Comparison of ENCODE assay signal across 7 cellular contexts in genomic region chr5:723865-724264, GRCh38. TPM values are rescaled to one million over a fixed set of nuclear protein-coding genes. Genes with fewer than 3 reads are reported as not detected.
DNase-seq lines count a peak whose midpoint lies in the region; ATAC-seq, FAIRE-seq and TF ChIP-seq lines count a peak whose summit lies in the region.
"Not testable (repeated sequence)": the region's sequence is repeated elsewhere in the genome, so short reads cannot be mapped to it uniquely, and the experiment has no call there.
"Had no signal": no experiment of that assay in that cellular context is flagged by ENCODE, and none has a peak within 500 bp of the region (broad histone marks: within the 10 kb centered on the region; RNA-seq: fewer than 3 reads in every experiment).

No MANE protein-coding gene starts in this region.

- POLR2A ChIA-PET in A549 (lab: Yijun Ruan, JAX), result not testable (repeated sequence)

- TF ChIP-seq RAD21 in A549 (conservative IDR thresholded peaks at IDR 0.05 in 1 of 2, IDR thresholded peaks at IDR 0.05 in 1 of 2), result not testable (repeated sequence)

- WGBS in A549 (ENCODE audit: missing lambda C conversion rate), result 65% methylated on average over 2 of the region's 6 CpGs
- WGBS in gastroesophageal sphincter (ENCODE audit: low coverage in 1 of 2), 2 donors, result 73% methylated on average over 2 of the region's 6 CpGs; no CpG with 5 or more reads in 1 of the 2 donors

- not testable (repeated sequence) for H3K4me2 ChIP-seq in A549

- H3K27ac ChIP-seq in A549; RWPE2 (ENCODE audit: poor library complexity, severe bottlenecking); gastroesophageal sphincter: not testable (repeated sequence)

- peaks cover 39% of the 10 kb centered on the region for H3K27me3 Mint-ChIP-seq in stimulated activated naive CD8-positive, alpha-beta T cell treated with anti-CD3 and anti-CD28 coated beads, Interleukin-15, amount 100 ng/mL, for 72 hours

- TF ChIP-seq CTCF in A549 (IDR thresholded peaks at IDR 0.05); RWPE2 (IDR thresholded peaks at IDR 0.05; ENCODE audit: poor library complexity, severe bottlenecking); bronchial epithelial cell (IDR thresholded peaks at IDR 0.05; ENCODE audit: insufficient read depth, low read length, severe bottlenecking); gastroesophageal sphincter (IDR thresholded peaks at IDR 0.05): not testable (repeated sequence)

- H3K36me3 ChIP-seq in RWPE2 (ENCODE audit: low read depth); bronchial epithelial cell (ENCODE audit: control insufficient read depth, insufficient read depth, low read length): not testable (repeated sequence)
- peaks cover 0 to 10% of the 10 kb centered on the region in 2 donors for H3K36me3 ChIP-seq in gastroesophageal sphincter

- FAIRE-seq in A549 (lab: Jason Lieb, UNC); bronchial epithelial cell (lab: Jason Lieb, UNC): not testable (repeated sequence)

- peak; percentile 5 to 54; a peak in 3 of 6 replicates for ATAC-seq in A549
- peak; percentile 73 for ATAC-seq in RWPE2 (ENCODE audit: low read depth)
- peak; percentile 30 for ATAC-seq in gastroesophageal sphincter
- ATAC-seq in left lobe of liver, result peak; percentile 37
- ATAC-seq in stimulated activated naive CD8-positive, alpha-beta T cell treated with anti-CD3 and anti-CD28 coated beads, Interleukin-15, amount 100 ng/mL, for 72 hours, result peak; percentile 15

- DNase-seq in A549 (ENCODE audit: low read depth in 1 of 2, low spot score in 1 of 2); RWPE2 (ENCODE audit: low spot score); left lobe of liver (ENCODE audit: low spot score); stimulated activated naive CD8-positive, alpha-beta T cell treated with anti-CD3 and anti-CD28 coated beads, Interleukin-15, amount 100 ng/mL, for 72 hours: not testable (repeated sequence)
- peak; percentile 42 for DNase-seq in bronchial epithelial cell (ENCODE audit: low read depth)

- TF ChIP-seq EP300 in A549 (IDR thresholded peaks at IDR 0.05); gastroesophageal sphincter (IDR thresholded peaks at IDR 0.05): not testable (repeated sequence)

- not testable (repeated sequence) for H3K4me3 Mint-ChIP-seq in stimulated activated naive CD8-positive, alpha-beta T cell treated with anti-CD3 and anti-CD28 coated beads, Interleukin-15, amount 100 ng/mL, for 72 hours

- H3K9me3 ChIP-seq in A549 (peaks cover 14% of the 10 kb centered on the region), gastroesophageal sphincter (peaks cover 0 to 12% (median 0%) of the 10 kb centered on the region in 3 donors)
- not testable (repeated sequence) for H3K9me3 ChIP-seq in RWPE2 (ENCODE audit: severe bottlenecking)

- not testable (repeated sequence) for TF ChIP-seq POLR2A in A549 (IDR thresholded peaks at IDR 0.05; ENCODE audit: low read length); gastroesophageal sphincter (IDR thresholded peaks at IDR 0.05)

- not testable (repeated sequence) for H3K4me3 ChIP-seq in A549; RWPE2 (ENCODE audit: severe bottlenecking); bronchial epithelial cell (ENCODE audit: low read depth, low read length); gastroesophageal sphincter

- not testable (repeated sequence) for H3K27me3 ChIP-seq in RWPE2 (ENCODE audit: insufficient read depth, poor library complexity, severe bottlenecking); bronchial epithelial cell (ENCODE audit: control insufficient read depth, insufficient read depth, low read length); gastroesophageal sphincter

- not testable (repeated sequence) for H3K27ac Mint-ChIP-seq in stimulated activated naive CD8-positive, alpha-beta T cell treated with anti-CD3 and anti-CD28 coated beads, Interleukin-15, amount 100 ng/mL, for 72 hours

- H3K4me1 ChIP-seq in A549; RWPE2 (ENCODE audit: insufficient read depth, poor library complexity, severe bottlenecking); gastroesophageal sphincter: not testable (repeated sequence)

- not testable (repeated sequence) for H3K4me1 Mint-ChIP-seq in stimulated activated naive CD8-positive, alpha-beta T cell treated with anti-CD3 and anti-CD28 coated beads, Interleukin-15, amount 100 ng/mL, for 72 hours

- CTCF ChIA-PET in A549 (lab: Yijun Ruan, JAX), result not testable (repeated sequence)

- H3K9me3 Mint-ChIP-seq in stimulated activated naive CD8-positive, alpha-beta T cell treated with anti-CD3 and anti-CD28 coated beads, Interleukin-15, amount 100 ng/mL, for 72 hours, result peaks cover 13 to 16% of the 10 kb centered on the region in 2 donors

RNA-seq across cellular contexts. Expression of gene TPPP, which starts 30.7 kb away (rescaled TPM):
- polyA plus RNA-seq in A549 (2011; rRNA removed), result 1.0 and 1.2 TPM in 2 replicates
- 1.1 and 1.3 TPM in 2 replicates for polyA plus RNA-seq in A549 (2012; cell fraction: cytosol; rRNA removed)
- 2.4 and 3.6 TPM in 2 replicates for polyA plus RNA-seq in A549 (2012; cell fraction: nucleus; rRNA removed)
- polyA plus RNA-seq in A549 (2017; fragmentation: RNase III; extraction: RNeasy Plus Mini Kit Qiagen cat#74134 plus additional on column Dnase treatment), result 1.2 to 1.5 TPM (median 1.4 TPM) in 3 replicates
- polyA minus RNA-seq in A549 (2011; rRNA and poly(A)+ RNA removed), result 1.8 and 2.6 TPM in 2 replicates
- 1.6 and 2.4 TPM in 2 replicates for total RNA-seq in bronchial epithelial cell
- total RNA-seq in gastroesophageal sphincter, result 10 to 100 TPM; 13.3 to 42.8 (median 32.0) TPM
- 4.1 TPM for total RNA-seq in left lobe of liver
- total RNA-seq: GM23248 had no signal
- polyA plus RNA-seq: GM23248 had no signal

Comparison
In these comparisons a context has a peak if more than half of its experiments do, and no peak if none do; other contexts are left out.
1. ATAC-seq: peak in every context shown above with its lines; median percentile 73 in RWPE2; 37 in left lobe of liver; 30 in gastroesophageal sphincter; 30 in A549; 15 in stimulated activated naive CD8-positive, alpha-beta T cell treated with anti-CD3 and anti-CD28 coated beads, Interleukin-15, amount 100 ng/mL, for 72 hours.